In the genomic region with DNA sequence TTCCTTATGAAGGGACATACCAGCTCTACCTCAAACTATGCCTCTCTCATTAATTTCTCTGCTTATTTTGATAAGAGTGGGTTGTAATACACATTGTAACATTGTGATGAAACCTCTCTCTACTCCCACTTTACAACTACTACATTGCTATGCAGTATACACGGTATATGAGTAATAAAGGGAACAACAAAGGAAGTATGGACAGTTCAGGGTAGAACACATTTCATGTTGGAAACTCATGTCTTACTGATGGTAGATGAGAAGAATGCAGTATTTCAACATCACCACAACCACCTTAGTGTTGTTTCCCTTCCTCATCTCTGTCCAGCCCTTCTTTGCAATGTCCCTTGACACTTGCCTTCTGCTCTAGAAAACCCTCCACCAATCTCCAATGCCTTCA, we compare ENCODE assay signal across 7 cellular contexts.
"Had no signal": no experiment of that assay in that cellular context is flagged by ENCODE, and none has a peak within 500 bp of the region (broad histone marks: within the 10 kb centered on the region; RNA-seq: fewer than 3 reads in every experiment).

No MANE protein-coding gene starts in this region.

- ATAC-seq: GM23338, HepG2 had no signal

- DNase-seq: H9, HCEC 1CT, KBM-7 had no signal

- H3K27ac ChIP-seq: HL-60, KMS-11 had no signal

- H3K4me2 ChIP-seq: GM23338, KMS-11 had no signal

- H3K9ac ChIP-seq: KMS-11 had no signal

- H3K4me3 ChIP-seq: GM23338 had no signal

- H2AFZ ChIP-seq: GM23338 had no signal
